ENCODE assay signal across 20 cellular contexts in genomic region chr10:8306685-8307364, GRCh38.
A peak's percentile ranks its signal among the peaks of the same experiment; 100 is the strongest.
DNase-seq lines count a peak whose midpoint lies in the region; ATAC-seq and TF ChIP-seq lines count a peak whose summit lies in the region.
"Had no signal": no experiment of that assay in that cellular context is flagged by ENCODE, and none has a peak within 500 bp of the region (broad histone marks: within the 10 kb centered on the region; RNA-seq: fewer than 3 reads in every experiment).

No MANE protein-coding gene starts in this region.

- H3K36me3 ChIP-seq in mesodermal cell (ENCODE audit: control insufficient read depth, insufficient read depth, low read length) (no peaks in the 10 kb centered on the region), BE2C (no peaks in the 10 kb centered on the region)
- H3K36me3 ChIP-seq: HAP-1, stomach had no signal

- in situ Hi-C loops in astrocyte of the spinal cord (cut with HindIII; ENCODE audit: low sequenced_read_pairs) = no loop called here

- DNase-seq in H4 (ENCODE audit: low spot score) (peak; percentile 23), M059J (ENCODE audit: low read depth) (peak; percentile 69), astrocyte of the spinal cord (ENCODE audit: low read depth, low spot score) (peak; percentile 50), BE2C (no peak), LoVo (ENCODE audit: low spot score) (no peak)
- DNase-seq: activated CD4-positive, alpha-beta T cell treated with anti-CD3 and anti-CD28 coated beads for 4 hours; activated naive CD4-positive, alpha-beta T cell treated with anti-CD3 and anti-CD28 coated beads, Interleukin-2, amount 50 U/mL, for 16 hours; Caco-2; midbrain; NCI-H748 treated with DMSO at 0.1 percent for 48 hours; stimulated activated CD4-positive, alpha-beta T cell treated with anti-CD3 and anti-CD28 coated beads, Interleukin-4, amount 100 ng/mL, for 1 hour; stomach; T-helper 9 cell had no signal

- no peaks in the 10 kb centered on the region for H3K9me3 ChIP-seq in mesodermal cell (ENCODE audit: control insufficient read depth, low read length)
- no peaks in the 10 kb centered on the region; the same call in 1 of the 2 replicates for H3K9me3 ChIP-seq in BE2C
- H3K9me3 ChIP-seq: Caco-2, HAP-1, stomach had no signal

- peaks cover 11% of the 10 kb centered on the region for H3K4me1 ChIP-seq in mesodermal cell (ENCODE audit: control insufficient read depth, insufficient read depth, low read length, poor library complexity, severe bottlenecking)
- H3K4me1 ChIP-seq in BE2C = peaks cover 16% of the 10 kb centered on the region
- H3K4me1 ChIP-seq: Caco-2, stomach had no signal

- H3K4me3 ChIP-seq in astrocyte of the spinal cord (ENCODE audit: low read depth, low read length) (no peak overlapping the region), mesodermal cell (ENCODE audit: extremely low read depth, insufficient read depth, low read length, poor library complexity, severe bottlenecking) (no peak overlapping the region), BE2C (ENCODE audit: low read depth, low read length) (no peak overlapping the region)
- H3K4me3 ChIP-seq: coronary artery, HAP-1, SK-N-MC, skin epidermis, stomach had no signal

- H3K27me3 ChIP-seq in BE2C = no peaks in the 10 kb centered on the region
- H3K27me3 ChIP-seq: stomach had no signal

- 80% methylated on average over 1 of the region's 4 CpGs; no CpG with 5 or more reads in 1 of the 2 experiments for whole genome bisulfite sequencing in mesodermal cell (ENCODE audit: insufficient coverage in 2 of 2), 2 experiments

- TF ChIP-seq CTCF in astrocyte of the spinal cord (IDR thresholded peaks at IDR 0.05; ENCODE audit: low read depth, low read length) (no peak), BE2C (IDR thresholded peaks at IDR 0.05; ENCODE audit: low read depth, low read length) (no peak)

- peak overlapping the region; percentile 31 for H3K27ac ChIP-seq in mesodermal cell (ENCODE audit: low read depth, low read length, severe bottlenecking)
- H3K27ac ChIP-seq: coronary artery, SK-N-MC, skin epidermis, stomach had no signal

- ATAC-seq in GM19467 (IDR thresholded peaks at IDR 0.05; ENCODE audit: unreplicated experiment) (no peak), HG03442 (IDR thresholded peaks at IDR 0.05; ENCODE audit: unreplicated experiment) (no peak)

Comparison
In these comparisons a context has a peak if more than half of its experiments do, and no peak if none do; other contexts are left out.
1. DNase-seq: peak in H4 (single experiment), M059J (single experiment) and astrocyte of the spinal cord (single experiment); none in BE2C (single experiment) and LoVo (single experiment).